20 cellular contexts compared by ENCODE assay signal in genomic region chr19:36423925-36424324, GRCh38. TPM values are rescaled to one million over a fixed set of nuclear protein-coding genes. Genes with fewer than 3 reads are reported as not detected.
A peak's percentile ranks its signal among the peaks of the same experiment; 100 is the strongest.
DNase-seq lines count a peak whose midpoint lies in the region; ATAC-seq and TF ChIP-seq lines count a peak whose summit lies in the region.
"Had no signal": no experiment of that assay in that cellular context is flagged by ENCODE, and none has a peak within 500 bp of the region (broad histone marks: within the 10 kb centered on the region; RNA-seq: fewer than 3 reads in every experiment).

No MANE protein-coding gene starts in this region.

- no peaks in the 10 kb centered on the region for H3K79me1 ChIP-seq in mesendoderm (ENCODE audit: low read length)

- H3K79me2 ChIP-seq in DND-41 (ENCODE audit: insufficient read depth, low read length) (no peaks in the 10 kb centered on the region), mesendoderm (ENCODE audit: control insufficient read depth, insufficient read depth, low read length) (no peaks in the 10 kb centered on the region)

- no peak overlapping the region for H2AK5ac ChIP-seq in mesendoderm (ENCODE audit: low read length)

- H2BK15ac ChIP-seq in mesendoderm (replicated peaks; ENCODE audit: low read depth): no peak overlapping the region

- DNase-seq in NCI-H82 (lab: John Stamatoyannopoulos, UW) (peak; percentile 26), NCI-H82 treated with DMSO at 0.1 percent for 48 hours (lab: John Stamatoyannopoulos, UW; ENCODE audit: unreplicated experiment) (no peak), DND-41 (no peak), RKO (ENCODE audit: low spot score) (peak; percentile 26), mesendoderm (peak; percentile 19), iPS-NIHi7 (ENCODE audit: extremely low spot score) (no peak), foreskin fibroblast (no peak)
- DNase-seq: AML-193; C1 segment of cervical spinal cord; CD4-positive, alpha-beta memory T cell; COR-L47; KBM-7; MV-4-11; NCI-H2029; NCI-H2227 treated with DMSO at 0.1 percent for 48 hours; NCI-H526 treated with DMSO at 0.1 percent for 48 hours; SIG-M5 had no signal

- H3K4me1 ChIP-seq in DND-41 (ENCODE audit: insufficient read depth, low read length) (peaks cover 5% of the 10 kb centered on the region), mesendoderm (ENCODE audit: control insufficient read depth, low read depth, low read length) (no peaks in the 10 kb centered on the region)

- H3K36me3 ChIP-seq in DND-41 (ENCODE audit: insufficient read depth, low read length) (no peaks in the 10 kb centered on the region), mesendoderm (ENCODE audit: control insufficient read depth, insufficient read depth, low read length) (no peaks in the 10 kb centered on the region)

- no peak overlapping the region for H3K56ac ChIP-seq in mesendoderm (ENCODE audit: low read length)

- H4K20me1 ChIP-seq in DND-41 (ENCODE audit: insufficient read depth, low read length): no peaks in the 10 kb centered on the region

- H3K9ac ChIP-seq in DND-41 (ENCODE audit: low read depth, low read length) (no peak overlapping the region), mesendoderm (ENCODE audit: low read length) (no peak overlapping the region)

- H3K27ac ChIP-seq in DND-41 (ENCODE audit: low read length): no peak overlapping the region
- H3K27ac ChIP-seq in mesendoderm (ENCODE audit: low read depth, low read length): no peak overlapping the region
- H3K27ac ChIP-seq: SK-N-MC had no signal

- no CpG with 5 or more reads among the region's 4 CpGs for WGBS in mesendoderm (ENCODE audit: extremely low coverage, insufficient coverage, low lambda C conversion rate)

- H3K4ac ChIP-seq in mesendoderm (ENCODE audit: low read depth, low read length): no peak overlapping the region

- H2BK5ac ChIP-seq in mesendoderm (ENCODE audit: low read length): no peak overlapping the region

- H3K4me3 ChIP-seq in DND-41 (ENCODE audit: low read depth in 1 of 2, low read length in 2 of 2) (no peak overlapping the region), mesendoderm (ENCODE audit: low read length) (no peak overlapping the region), foreskin fibroblast (ENCODE audit: low read depth in 1 of 2, low read length in 2 of 2) (no peak overlapping the region)
- H3K4me3 ChIP-seq: SK-N-MC had no signal

- H3K27me3 ChIP-seq in DND-41 (ENCODE audit: insufficient read depth, low read length, poor library complexity) (no peaks in the 10 kb centered on the region), mesendoderm (ENCODE audit: insufficient read depth, low read length, poor library complexity) (peaks cover 3% of the 10 kb centered on the region)

- H3K23ac ChIP-seq in mesendoderm (ENCODE audit: low read length): no peak overlapping the region

- no peak overlapping the region for H4K5ac ChIP-seq in mesendoderm (ENCODE audit: low read length)

- no peak overlapping the region for H2BK120ac ChIP-seq in mesendoderm (ENCODE audit: low read depth, low read length)

- ATAC-seq in DND-41 (ENCODE audit: insufficient read depth, low read depth): peak; percentile 29; the same call in 1 of the 3 replicates
- no peak for ATAC-seq in GM21619 (IDR thresholded peaks at IDR 0.05; ENCODE audit: unreplicated experiment)
- ATAC-seq: Panc1 had no signal

- H3K9me3 ChIP-seq in DND-41 (ENCODE audit: insufficient read depth, low read length, severe bottlenecking): no peaks in the 10 kb centered on the region

- H3K4me2 ChIP-seq in DND-41 (ENCODE audit: insufficient read depth, low read length) (no peak overlapping the region), mesendoderm (ENCODE audit: low read length) (no peak overlapping the region)

- no peak overlapping the region for H4K8ac ChIP-seq in mesendoderm (ENCODE audit: low read depth, low read length)

- H3K18ac ChIP-seq in mesendoderm (ENCODE audit: low read length): no peak overlapping the region

- no peak for TF ChIP-seq CTCF in DND-41 (IDR thresholded peaks at IDR 0.05; ENCODE audit: borderline replicate concordance, extremely low read depth, low read length, poor library complexity, severe bottlenecking)
- no peak for TF ChIP-seq CTCF in foreskin fibroblast (IDR thresholded peaks at IDR 0.05; ENCODE audit: low read depth, low read length)

- no peak overlapping the region; the same call in 1 of the 2 replicates for H2AFZ ChIP-seq in DND-41 (ENCODE audit: low read depth, low read length)

RNA-seq across cellular contexts. Expression of gene ZFP82, which starts 5.5 kb away (rescaled TPM):
- 8.5 TPM for polyA plus RNA-seq in mesendoderm (2013, experiment 1 of 2)
- 8.8 TPM for polyA plus RNA-seq in mesendoderm (2013, experiment 2 of 2)

RNA-seq across cellular contexts. Expression of gene ZFP14, which starts 44.9 kb away (rescaled TPM):
- polyA plus RNA-seq in mesendoderm (2013, experiment 1 of 2): 1.6 TPM
- 1.5 TPM for polyA plus RNA-seq in mesendoderm (2013, experiment 2 of 2)

Comparison
In these comparisons a context has a peak if more than half of its experiments do, and no peak if none do; other contexts are left out.
1. DNase-seq: peak in NCI-H82 (single experiment), RKO (single experiment) and mesendoderm (single experiment); none in NCI-H82 treated with DMSO at 0.1 percent for 48 hours (single experiment), DND-41 (single experiment), iPS-NIHi7 (single experiment) and foreskin fibroblast (0 of 2).